Comparison of ENCODE assay signal across 2 cellular contexts in the genomic region with DNA sequence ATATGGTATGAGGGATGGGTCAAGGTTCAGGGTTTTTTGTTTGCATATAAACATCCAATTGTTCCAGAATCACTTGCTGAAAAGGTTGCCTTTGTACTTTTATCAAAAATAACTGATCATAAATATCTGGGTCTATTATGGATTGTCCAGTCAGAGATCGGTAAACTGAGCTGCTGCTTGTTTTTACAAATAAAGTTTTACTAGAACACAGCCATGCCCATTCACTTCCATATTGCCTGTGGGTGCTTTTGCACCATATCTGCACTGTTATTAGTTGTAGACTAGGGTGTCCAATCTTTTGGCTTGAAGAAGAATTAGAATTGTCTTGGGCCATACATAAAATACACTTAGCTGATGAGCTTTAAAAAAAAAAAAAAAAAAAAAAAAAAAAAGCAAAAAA.
TF ChIP-seq lines count a peak whose summit lies in the region.
"Not testable (repeated sequence)": the region's sequence is repeated elsewhere in the genome, so short reads cannot be mapped to it uniquely, and the experiment has no call there.

No MANE protein-coding gene starts in this region.

TF ChIP-seq in K562, 482 proteins besides CTCF, POLR2A, EP300 and RAD21:
- TF ChIP-seq, protein P1, sequence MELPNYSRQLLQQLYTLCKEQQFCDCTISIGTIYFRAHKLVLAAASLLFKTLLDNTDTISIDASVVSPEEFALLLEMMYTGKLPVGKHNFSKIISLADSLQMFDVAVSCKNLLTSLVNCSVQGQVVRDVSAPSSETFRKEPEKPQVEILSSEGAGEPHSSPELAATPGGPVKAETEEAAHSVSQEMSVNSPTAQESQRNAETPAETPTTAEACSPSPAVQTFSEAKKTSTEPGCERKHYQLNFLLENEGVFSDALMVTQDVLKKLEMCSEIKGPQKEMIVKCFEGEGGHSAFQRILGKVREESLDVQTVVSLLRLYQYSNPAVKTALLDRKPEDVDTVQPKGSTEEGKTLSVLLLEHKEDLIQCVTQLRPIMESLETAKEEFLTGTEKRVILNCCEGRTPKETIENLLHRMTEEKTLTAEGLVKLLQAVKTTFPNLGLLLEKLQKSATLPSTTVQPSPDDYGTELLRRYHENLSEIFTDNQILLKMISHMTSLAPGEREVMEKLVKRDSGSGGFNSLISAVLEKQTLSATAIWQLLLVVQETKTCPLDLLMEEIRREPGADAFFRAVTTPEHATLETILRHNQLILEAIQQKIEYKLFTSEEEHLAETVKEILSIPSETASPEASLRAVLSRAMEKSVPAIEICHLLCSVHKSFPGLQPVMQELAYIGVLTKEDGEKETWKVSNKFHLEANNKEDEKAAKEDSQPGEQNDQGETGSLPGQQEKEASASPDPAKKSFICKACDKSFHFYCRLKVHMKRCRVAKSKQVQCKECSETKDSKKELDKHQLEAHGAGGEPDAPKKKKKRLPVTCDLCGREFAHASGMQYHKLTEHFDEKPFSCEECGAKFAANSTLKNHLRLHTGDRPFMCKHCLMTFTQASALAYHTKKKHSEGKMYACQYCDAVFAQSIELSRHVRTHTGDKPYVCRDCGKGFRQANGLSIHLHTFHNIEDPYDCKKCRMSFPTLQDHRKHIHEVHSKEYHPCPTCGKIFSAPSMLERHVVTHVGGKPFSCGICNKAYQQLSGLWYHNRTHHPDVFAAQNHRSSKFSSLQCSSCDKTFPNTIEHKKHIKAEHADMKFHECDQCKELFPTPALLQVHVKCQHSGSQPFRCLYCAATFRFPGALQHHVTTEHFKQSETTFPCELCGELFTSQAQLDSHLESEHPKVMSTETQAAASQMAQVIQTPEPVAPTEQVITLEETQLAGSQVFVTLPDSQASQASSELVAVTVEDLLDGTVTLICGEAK (IDR thresholded peaks at IDR 0.05) = peak; percentile 68
- TF ChIP-seq, protein P1 (CRISPR knock-in tag; IDR thresholded peaks at IDR 0.05) = 0 out of 2 replicates have a peak, but pooled peaks have one; percentile 17

TF ChIP-seq in HepG2, 621 proteins besides CTCF, POLR2A, EP300 and RAD21:
- not testable (repeated sequence) for TF ChIP-seq SOX13 (IDR thresholded peaks at IDR 0.05)
- TF ChIP-seq SOX13 (CRISPR knock-in tag; conservative IDR thresholded peaks at IDR 0.05 in 1 of 2, IDR thresholded peaks at IDR 0.05 in 1 of 2) (peak in 1 of 2 experiments; percentile 48; a peak in 1 of 4 replicates), MED1 (CRISPR knock-in tag; IDR thresholded peaks at IDR 0.05) (0 out of 2 replicates have a peak, but pooled peaks have one; percentile 10), GATAD2A (CRISPR knock-in tag; IDR thresholded peaks at IDR 0.05) (0 out of 2 replicates have a peak, but pooled peaks have one; percentile 4), SOX5 (CRISPR knock-in tag; IDR thresholded peaks at IDR 0.05; ENCODE audit: borderline replicate concordance) (peak; percentile 23; the same call in 1 of the 2 replicates)
- TF ChIP-seq, protein P1 (IDR thresholded peaks at IDR 0.05) = peak; percentile 54; the same call in 1 of the 2 replicates
- TF ChIP-seq, protein P1 (CRISPR knock-in tag; IDR thresholded peaks at IDR 0.05) = peak; percentile 96; the same call in 1 of the 2 replicates
TF ChIP-seq in HepG2: peak in this region for 5; not testable (repeated sequence) for 616.
